In the genomic region with DNA sequence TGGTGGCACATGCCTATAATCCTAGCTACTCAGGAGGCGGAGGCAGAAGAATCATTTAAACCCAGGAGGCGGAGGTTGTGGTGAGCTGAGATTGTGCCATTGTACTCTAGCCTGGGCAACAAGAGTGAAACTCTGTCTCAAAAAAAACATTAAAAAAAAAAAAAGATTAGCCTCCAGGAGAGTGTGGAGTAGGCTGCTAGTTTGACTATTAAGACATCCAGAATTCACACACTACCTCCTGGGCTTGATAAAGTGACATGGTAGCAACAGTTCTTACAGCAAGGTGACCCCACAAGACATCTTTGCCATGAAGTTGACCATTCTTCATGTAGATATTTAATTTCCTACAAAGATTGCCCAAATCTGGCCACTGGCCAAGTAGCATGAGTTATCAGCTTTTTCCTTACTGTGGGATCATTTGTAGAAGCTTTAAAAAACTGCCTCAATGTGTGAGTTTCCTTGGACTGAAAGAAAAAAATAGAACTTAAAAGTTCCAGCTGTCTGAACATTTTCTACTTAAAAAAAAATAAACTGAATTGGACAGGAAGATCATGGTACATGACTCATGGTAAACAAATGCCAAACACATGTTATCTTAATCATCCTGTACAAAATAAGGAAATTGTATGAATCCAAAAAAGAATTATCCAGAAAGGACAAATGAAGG, we compare ENCODE assay signal across 10 cellular contexts. TPM values are rescaled to one million over a fixed set of nuclear protein-coding genes. Genes with fewer than 3 reads are reported as not detected.
DNase-seq lines count a peak whose midpoint lies in the region; ATAC-seq and TF ChIP-seq lines count a peak whose summit lies in the region.
"Had no signal": no experiment of that assay in that cellular context is flagged by ENCODE, and none has a peak within 500 bp of the region (broad histone marks: within the 10 kb centered on the region; RNA-seq: fewer than 3 reads in every experiment).

No MANE protein-coding gene starts in this region.

- H3K27me3 ChIP-seq in ascending aorta (no peaks in the 10 kb centered on the region), left ventricle myocardium inferior (ENCODE audit: low read depth) (no peaks in the 10 kb centered on the region), suprapubic skin (no peaks in the 10 kb centered on the region)

- H3K9me3 Mint-ChIP-seq in HFFc6 = no peaks in the 10 kb centered on the region

- H3K4me3 Mint-ChIP-seq in HFFc6 = no peak overlapping the region

- no peak for TF ChIP-seq POLR2A in suprapubic skin (IDR thresholded peaks at IDR 0.05)

- TF ChIP-seq EP300 in suprapubic skin (IDR thresholded peaks at IDR 0.05) = no peak

- H3K27ac Mint-ChIP-seq in HFFc6 = peak overlapping the region; percentile 70

- no peaks in the 10 kb centered on the region for H3K27me3 Mint-ChIP-seq in HFFc6 (ENCODE audit: insufficient read depth)

- H3K27ac ChIP-seq in ascending aorta = peak overlapping the region; percentile 74 to 83
- peak overlapping the region; percentile 86 for H3K27ac ChIP-seq in left ventricle myocardium inferior (replicated peaks)
- H3K27ac ChIP-seq in suprapubic skin = peak overlapping the region; percentile 70

- H3K36me3 ChIP-seq in ascending aorta (no peaks in the 10 kb centered on the region), left ventricle myocardium inferior (no peaks in the 10 kb centered on the region), suprapubic skin (no peaks in the 10 kb centered on the region)

- 93% methylated on average over 2 of the region's 2 CpGs for WGBS in suprapubic skin

- H3K4me1 ChIP-seq in ascending aorta (peaks cover 3 to 10% of the 10 kb centered on the region in 2 donors), left ventricle myocardium inferior (peaks cover 37% of the 10 kb centered on the region), suprapubic skin (peaks cover 20% of the 10 kb centered on the region)

- DNase-seq in HFFc6 (peak; percentile 77), ascending aorta (ENCODE audit: low spot score in 2 of 2) (peak in 1 of 2 donors; percentile 72), left ventricle myocardium inferior (no peak), suprapubic skin (ENCODE audit: low spot score in 2 of 2) (no peak), NCI-H2196 (lab: John Stamatoyannopoulos, UW; ENCODE audit: unreplicated experiment) (no peak)
- DNase-seq: mesendoderm, NCI-H1417 treated with DMSO at 0.1 percent for 48 hours had no signal

- peaks cover 22% of the 10 kb centered on the region for H3K4me1 Mint-ChIP-seq in HFFc6 (ENCODE audit: low read depth)

- ATAC-seq in GM19467 (IDR thresholded peaks at IDR 0.05; ENCODE audit: unreplicated experiment) (no peak), HG03045 (IDR thresholded peaks at IDR 0.05; ENCODE audit: unreplicated experiment) (no peak), HG03025 (IDR thresholded peaks at IDR 0.05; ENCODE audit: low FRiP score, unreplicated experiment) (no peak)

- H3K4me3 ChIP-seq in ascending aorta (no peak overlapping the region), left ventricle myocardium inferior (no peak overlapping the region), suprapubic skin (no peak overlapping the region)

- H3K36me3 Mint-ChIP-seq in HFFc6 (ENCODE audit: low read depth) = no peaks in the 10 kb centered on the region

- intact Hi-C loops in ascending aorta (cut with DNase I) = no loop called here
- intact Hi-C loops in left ventricle myocardium inferior (cut with micrococcal nuclease) = no loop called here

- no peak for TF ChIP-seq CTCF in HFFc6 (IDR thresholded peaks at IDR 0.05)
- no peak for TF ChIP-seq CTCF in ascending aorta (IDR thresholded peaks at IDR 0.05)
- TF ChIP-seq CTCF in left ventricle myocardium inferior (IDR thresholded peaks at IDR 0.05; ENCODE audit: borderline replicate concordance) = no peak
- no peak for TF ChIP-seq CTCF in suprapubic skin (IDR thresholded peaks at IDR 0.05)

- H3K9me3 ChIP-seq in ascending aorta (no peaks in the 10 kb centered on the region), left ventricle myocardium inferior (replicated peaks) (peaks cover 6% of the 10 kb centered on the region), suprapubic skin (no peaks in the 10 kb centered on the region)

RNA-seq across cellular contexts. Expression of a gene that starts 35.3 kb away (rescaled TPM):
- total RNA-seq in HFFc6 (2021; fragmentation: NEBNext Ultra II Directional; extraction: Animal tissue kit (Norgen Biotek cat#: 25700)) = 1 to 10 TPM in 2 of 6 experiments, under 1 TPM in 4; 0.41 to 1.6 (median 0.56) TPM
- total RNA-seq in ascending aorta (348 TPM), left ventricle myocardium inferior (39.7 TPM), suprapubic skin (100 to 1,000 TPM; 113 to 381 (median 206) TPM)

Comparison
In these comparisons a context has a peak if more than half of its experiments do, and no peak if none do; other contexts are left out.
1. RNA of a gene that starts 35.3 kb away (total RNA-seq): 348 TPM in ascending aorta (single experiment), 113 to 381 TPM in suprapubic skin and 39.7 TPM in left ventricle myocardium inferior (single experiment); 0.41 to 1.6 TPM in HFFc6; every median in the first group is over 10 times any median in the second.
2. Peak in every context shown above with its lines, with median percentiles within 50 percentile points of each other: H3K27ac ChIP-seq.